ENCODE assay signal across 11 cellular contexts in the genomic region with DNA sequence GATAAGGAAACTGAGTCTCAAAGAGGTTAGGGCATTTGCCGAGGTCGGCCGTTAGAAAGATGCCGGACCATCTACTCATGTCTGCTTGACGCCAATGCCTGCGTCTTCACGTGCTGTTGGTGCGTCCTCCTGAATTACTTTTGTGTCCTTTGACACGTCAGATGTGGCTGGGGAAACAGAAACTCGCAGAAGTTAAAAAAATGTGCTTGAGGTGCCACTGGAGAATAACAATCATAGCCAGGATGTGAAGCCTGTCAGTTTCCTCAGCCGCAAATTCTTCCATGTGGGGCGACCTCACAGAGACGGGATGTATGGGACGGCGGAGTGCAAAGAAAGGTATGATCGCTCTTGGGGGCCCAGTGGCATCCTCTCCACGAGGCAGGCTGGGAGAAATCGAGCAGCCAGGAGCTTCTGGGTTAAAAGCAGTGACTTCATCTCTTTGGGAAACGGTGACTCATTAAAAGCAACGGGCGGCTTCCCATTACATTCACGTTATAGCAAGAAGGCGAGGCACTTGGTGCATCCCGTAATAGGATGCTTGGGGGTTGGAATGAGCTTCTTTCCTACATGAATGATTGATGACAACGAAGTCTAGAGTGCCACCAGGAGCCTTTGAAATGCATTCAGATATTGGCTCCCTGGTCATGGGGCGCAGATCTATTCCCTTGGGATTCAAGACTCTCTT.
A peak's percentile ranks its signal among the peaks of the same experiment; 100 is the strongest.
DNase-seq lines count a peak whose midpoint lies in the region; ATAC-seq, FAIRE-seq and TF ChIP-seq lines count a peak whose summit lies in the region.
"Had no signal": no experiment of that assay in that cellular context is flagged by ENCODE, and none has a peak within 500 bp of the region (broad histone marks: within the 10 kb centered on the region; RNA-seq: fewer than 3 reads in every experiment).

No MANE protein-coding gene starts in this region.

- H3F3A ChIP-seq in smooth muscle cell (ENCODE audit: low read depth): no peaks in the 10 kb centered on the region

- H3K4me3 ChIP-seq in RWPE2 (ENCODE audit: severe bottlenecking): no peak overlapping the region
- no peak overlapping the region for H3K4me3 ChIP-seq in fibroblast of the aortic adventitia (ENCODE audit: low read depth, low read length)
- H3K4me3 ChIP-seq in smooth muscle cell: no peak overlapping the region
- H3K4me3 ChIP-seq in kidney (ENCODE audit: low read length in 2 of 2): no peak overlapping the region
- H3K4me3 ChIP-seq: lung, SK-N-MC had no signal

- H3K4me1 ChIP-seq in RWPE2 (ENCODE audit: insufficient read depth, poor library complexity, severe bottlenecking): peaks cover 7% of the 10 kb centered on the region
- no peaks in the 10 kb centered on the region for H3K4me1 ChIP-seq in smooth muscle cell (ENCODE audit: low read depth)
- no peaks in the 10 kb centered on the region for H3K4me1 ChIP-seq in kidney (ENCODE audit: control insufficient read depth in 1 of 2, insufficient read depth in 1 of 2, low read depth in 1 of 2, low read length in 2 of 2)

- DNase-seq in DMS 273 (lab: John Stamatoyannopoulos, UW; ENCODE audit: unreplicated experiment) (peak; percentile 78), DMS 273 treated with DMSO at 0.1 percent for 48 hours (lab: John Stamatoyannopoulos, UW) (no peak), RWPE2 (ENCODE audit: low spot score) (no peak), fibroblast of the aortic adventitia (ENCODE audit: low read depth) (peak; percentile 89), smooth muscle cell (lab: John Stamatoyannopoulos, UW; ENCODE audit: unreplicated experiment) (no peak), Right ventricle myocardium superior (no peak), kidney (no peak)

- peak overlapping the region; percentile 74 for H3K4me2 ChIP-seq in smooth muscle cell

- H3K27me3 ChIP-seq in RWPE2 (ENCODE audit: insufficient read depth, poor library complexity, severe bottlenecking) (no peaks in the 10 kb centered on the region), smooth muscle cell (ENCODE audit: low read depth) (no peaks in the 10 kb centered on the region)

- H3K36me3 ChIP-seq in RWPE2 (ENCODE audit: low read depth) (no peaks in the 10 kb centered on the region), smooth muscle cell (ENCODE audit: low read depth) (no peaks in the 10 kb centered on the region), kidney (ENCODE audit: control insufficient read depth in 1 of 2, insufficient read depth in 2 of 2, low read length in 2 of 2) (no peaks in the 10 kb centered on the region)

- FAIRE-seq in kidney (lab: Jason Lieb, UNC): no peak

- intact Hi-C loops in Right ventricle myocardium superior (cut with DNase I) (no loop called here), kidney (cut with DNase I) (no loop called here)

- H3K27ac ChIP-seq in RWPE2 (ENCODE audit: poor library complexity, severe bottlenecking) (no peak overlapping the region), smooth muscle cell (ENCODE audit: low read depth) (peak overlapping the region; percentile 82), kidney (ENCODE audit: low read depth in 2 of 2, low read length in 2 of 2) (no peak overlapping the region)
- H3K27ac ChIP-seq: 22Rv1, SK-N-MC had no signal

- peak overlapping the region; percentile 55 for H3K9ac ChIP-seq in smooth muscle cell (ENCODE audit: low read depth)
- H3K9ac ChIP-seq in kidney (ENCODE audit: low read length in 2 of 2): no peak overlapping the region

- ATAC-seq in RWPE2 (ENCODE audit: low read depth) (peak; percentile 97), Right ventricle myocardium superior (ENCODE audit: poor library complexity) (no peak), GM21390 (IDR thresholded peaks at IDR 0.05; ENCODE audit: unreplicated experiment) (no peak)

- no peak for TF ChIP-seq CTCF in RWPE2 (IDR thresholded peaks at IDR 0.05; ENCODE audit: poor library complexity, severe bottlenecking)
- no peak for TF ChIP-seq CTCF in fibroblast of the aortic adventitia (IDR thresholded peaks at IDR 0.05; ENCODE audit: insufficient read depth, low read length)
- no peak for TF ChIP-seq CTCF in smooth muscle cell (IDR thresholded peaks at IDR 0.05; ENCODE audit: borderline replicate concordance, insufficient read depth, poor library complexity, severe bottlenecking)
- no peak for TF ChIP-seq CTCF in kidney (IDR thresholded peaks at IDR 0.05; ENCODE audit: borderline replicate concordance, extremely low read depth, insufficient read depth)

- 47% methylated on average over 26 of the region's 26 CpGs for WGBS in smooth muscle cell (ENCODE audit: low lambda C conversion rate)

- no peaks in the 10 kb centered on the region for H3K79me2 ChIP-seq in smooth muscle cell (ENCODE audit: low read depth)

- H2AFZ ChIP-seq in smooth muscle cell (ENCODE audit: low read depth): peak overlapping the region; percentile 65

- H4K20me1 ChIP-seq in smooth muscle cell (ENCODE audit: low read depth): peaks cover under 1% of the 10 kb centered on the region

- H3K9me3 ChIP-seq in RWPE2 (ENCODE audit: severe bottlenecking) (no peaks in the 10 kb centered on the region), smooth muscle cell (replicated peaks; ENCODE audit: low read depth) (no peaks in the 10 kb centered on the region), kidney (ENCODE audit: control insufficient read depth in 1 of 2, low read length in 2 of 2) (no peaks in the 10 kb centered on the region)

Comparison
In these comparisons a context has a peak if more than half of its experiments do, and no peak if none do; other contexts are left out.
1. DNase-seq: peak in DMS 273 (single experiment) and fibroblast of the aortic adventitia (single experiment); none in DMS 273 treated with DMSO at 0.1 percent for 48 hours (single experiment), RWPE2 (single experiment), smooth muscle cell (single experiment), Right ventricle myocardium superior (single experiment) and kidney (single experiment).